In the genomic region with DNA sequence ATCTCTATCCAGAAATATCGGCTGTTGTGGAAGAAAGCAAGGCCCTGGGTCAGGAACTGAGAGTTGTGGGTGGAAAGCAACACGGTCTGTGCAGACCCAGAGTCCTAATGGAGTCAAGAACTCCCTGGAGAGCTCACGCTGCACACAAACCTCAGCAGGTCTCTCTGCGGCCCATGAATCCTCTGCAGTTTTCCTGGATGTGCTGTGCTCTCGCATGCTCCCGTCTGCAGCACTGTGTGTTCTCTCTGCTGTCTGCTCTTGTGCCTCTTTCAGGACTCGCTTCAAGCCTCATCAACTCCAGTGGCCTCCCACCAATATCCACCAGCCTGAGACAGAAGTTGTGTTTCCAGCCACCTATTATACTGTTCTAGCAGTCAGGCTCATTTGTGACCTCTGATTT, we compare ENCODE assay signal across 20 cellular contexts. TPM values are rescaled to one million over a fixed set of nuclear protein-coding genes. Genes with fewer than 3 reads are reported as not detected.
DNase-seq lines count a peak whose midpoint lies in the region; ATAC-seq and TF ChIP-seq lines count a peak whose summit lies in the region.
"Had no signal": no experiment of that assay in that cellular context is flagged by ENCODE, and none has a peak within 500 bp of the region (broad histone marks: within the 10 kb centered on the region; RNA-seq: fewer than 3 reads in every experiment).

No MANE protein-coding gene starts in this region.

- intact Hi-C loops in Caco-2 (cut with micrococcal nuclease; ENCODE audit: unreplicated experiment), result no loop called here

- H2AFZ ChIP-seq in Karpas-422 (ENCODE audit: low read length), result no peak overlapping the region

- peaks cover 85% of the 10 kb centered on the region for H4K20me1 ChIP-seq in BLaER1
- no peaks in the 10 kb centered on the region for H4K20me1 ChIP-seq in Karpas-422 (ENCODE audit: insufficient read depth, low read depth, low read length)

- peak overlapping the region; percentile 38 for H3K27ac Mint-ChIP-seq in central memory CD8-positive, alpha-beta T cell (ENCODE audit: low read depth)
- H3K27ac Mint-ChIP-seq in Caco-2 (ENCODE audit: unreplicated experiment), result no peak overlapping the region
- H3K27ac Mint-ChIP-seq: activated CD4-positive, alpha-beta T cell treated with anti-CD3 and anti-CD28 coated beads, Interleukin-2, amount 10 ng/mL, durations not matched to agents 24 days and 14 days; stimulated activated naive CD8-positive, alpha-beta T cell treated with anti-CD3 and anti-CD28 coated beads, Interleukin-15, Interleukin-2, amounts not matched to agents 100 ng/mL and 50 ng/mL, for 24 hours had no signal

- H3K79me2 ChIP-seq in Karpas-422 (ENCODE audit: low read length), result peaks cover 84% of the 10 kb centered on the region

- H3K4me2 ChIP-seq in BLaER1 (peak overlapping the region; percentile 70), Karpas-422 (ENCODE audit: low read depth, low read length, poor library complexity, severe bottlenecking) (peak overlapping the region; percentile 44)

- no peak overlapping the region for H3K4me3 ChIP-seq in BLaER1
- peak overlapping the region; percentile 21; the same call in 1 of the 2 replicates for H3K4me3 ChIP-seq in Karpas-422 (ENCODE audit: low read length)
- H3K4me3 ChIP-seq in neutrophil (ENCODE audit: low read depth in 1 of 2, low read length in 1 of 2), result no peak overlapping the region
- no peak overlapping the region for H3K4me3 ChIP-seq in Caco-2 (ENCODE audit: low read depth, low read length)
- H3K4me3 ChIP-seq: upper lobe of left lung had no signal

- H3K36me3 ChIP-seq in BLaER1 (peaks cover 6% of the 10 kb centered on the region; the same call in 1 of the 2 replicates), Karpas-422 (ENCODE audit: insufficient read depth, low read length) (no peaks in the 10 kb centered on the region), neutrophil (no peaks in the 10 kb centered on the region), Caco-2 (ENCODE audit: control insufficient read depth, insufficient read depth, low read length) (no peaks in the 10 kb centered on the region)
- H3K36me3 ChIP-seq: upper lobe of left lung had no signal

- ATAC-seq in central memory CD8-positive, alpha-beta T cell (replicated peaks; ENCODE audit: extremely low read depth, poor library complexity, severe bottlenecking), result no peak
- no peak for ATAC-seq in HG03196 (IDR thresholded peaks at IDR 0.05; ENCODE audit: unreplicated experiment)
- ATAC-seq: effector memory CD8-positive, alpha-beta T cell had no signal

- CTCF ChIA-PET in Caco-2 (lab: Charles Lee), result no interaction called here

- no peak overlapping the region for H3K9ac ChIP-seq in BLaER1
- peak overlapping the region; percentile 45 for H3K9ac ChIP-seq in Karpas-422 (ENCODE audit: low read length)

- H3K9me3 Mint-ChIP-seq in central memory CD8-positive, alpha-beta T cell, result no peaks in the 10 kb centered on the region
- no peaks in the 10 kb centered on the region for H3K9me3 Mint-ChIP-seq in Caco-2 (ENCODE audit: unreplicated experiment)
- H3K9me3 Mint-ChIP-seq: effector memory CD8-positive, alpha-beta T cell had no signal

- H3K4me3 Mint-ChIP-seq in central memory CD8-positive, alpha-beta T cell, result no peak overlapping the region
- no peak overlapping the region for H3K4me3 Mint-ChIP-seq in Caco-2 (ENCODE audit: unreplicated experiment)
- H3K4me3 Mint-ChIP-seq: activated CD4-positive, alpha-beta T cell treated with anti-CD3 and anti-CD28 coated beads, Interleukin-2, amount 10 ng/mL, durations not matched to agents 24 days and 14 days; effector memory CD8-positive, alpha-beta T cell; stimulated activated naive CD8-positive, alpha-beta T cell treated with anti-CD3 and anti-CD28 coated beads, Interleukin-15, Interleukin-2, amounts not matched to agents 100 ng/mL and 50 ng/mL, for 24 hours had no signal

- peaks cover 4% of the 10 kb centered on the region for H3K36me3 Mint-ChIP-seq in central memory CD8-positive, alpha-beta T cell (ENCODE audit: insufficient read depth)
- H3K36me3 Mint-ChIP-seq in Caco-2 (ENCODE audit: insufficient read depth, unreplicated experiment), result peaks cover 5% of the 10 kb centered on the region

- H3K27me3 Mint-ChIP-seq in central memory CD8-positive, alpha-beta T cell, result no peaks in the 10 kb centered on the region
- H3K27me3 Mint-ChIP-seq in Caco-2 (ENCODE audit: insufficient read depth, unreplicated experiment), result no peaks in the 10 kb centered on the region
- H3K27me3 Mint-ChIP-seq: activated CD4-positive, alpha-beta T cell treated with anti-CD3 and anti-CD28 coated beads, Interleukin-2, amount 10 ng/mL, durations not matched to agents 24 days and 14 days; effector memory CD8-positive, alpha-beta T cell; stimulated activated naive CD8-positive, alpha-beta T cell treated with anti-CD3 and anti-CD28 coated beads, Interleukin-15, Interleukin-2, amounts not matched to agents 100 ng/mL and 50 ng/mL, for 24 hours had no signal

- peaks cover 65% of the 10 kb centered on the region for H3K4me1 Mint-ChIP-seq in central memory CD8-positive, alpha-beta T cell
- peaks cover 13% of the 10 kb centered on the region for H3K4me1 Mint-ChIP-seq in Caco-2 (ENCODE audit: low read depth, unreplicated experiment)

- POLR2A ChIA-PET in Caco-2 (lab: Charles Lee), result no interaction called here

- TF ChIP-seq CTCF in neutrophil (IDR thresholded peaks at IDR 0.05) (no peak), Caco-2 (IDR thresholded peaks at IDR 0.05; ENCODE audit: insufficient read depth in 1 of 2, low read depth in 1 of 2, low read length in 1 of 2, severe bottlenecking in 1 of 2, unreplicated experiment in 1 of 2) (no peak)

- peaks cover 33% of the 10 kb centered on the region for H3K9me3 ChIP-seq in BLaER1
- H3K9me3 ChIP-seq in Karpas-422 (ENCODE audit: low read length), result no peaks in the 10 kb centered on the region
- no peaks in the 10 kb centered on the region for H3K9me3 ChIP-seq in neutrophil
- peaks cover 3% of the 10 kb centered on the region; the same call in 1 of the 2 replicates for H3K9me3 ChIP-seq in Caco-2
- H3K9me3 ChIP-seq: upper lobe of left lung had no signal

- H3K27ac ChIP-seq in BLaER1, result no peak overlapping the region
- peak overlapping the region; percentile 73 for H3K27ac ChIP-seq in Karpas-422 (ENCODE audit: low read length)
- H3K27ac ChIP-seq in neutrophil, result peak overlapping the region; percentile 31
- H3K27ac ChIP-seq: upper lobe of left lung had no signal

- H3K27me3 ChIP-seq in BLaER1 (no peaks in the 10 kb centered on the region), Karpas-422 (ENCODE audit: low read length) (no peaks in the 10 kb centered on the region), neutrophil (no peaks in the 10 kb centered on the region), Caco-2 (replicated peaks; ENCODE audit: control insufficient read depth, insufficient read depth, low read length) (no peaks in the 10 kb centered on the region)
- H3K27me3 ChIP-seq: upper lobe of left lung had no signal

- H3K9me2 ChIP-seq in Karpas-422 (replicated peaks; ENCODE audit: insufficient read depth, low read length), result no peaks in the 10 kb centered on the region

- peaks cover 36% of the 10 kb centered on the region for H3K4me1 ChIP-seq in BLaER1
- peaks cover 73% of the 10 kb centered on the region for H3K4me1 ChIP-seq in Karpas-422 (ENCODE audit: low read length)
- H3K4me1 ChIP-seq in neutrophil (ENCODE audit: control insufficient read depth in 1 of 2, insufficient read depth in 1 of 2, low read depth in 1 of 2, low read length in 1 of 2), result no peaks in the 10 kb centered on the region
- peaks cover 14% of the 10 kb centered on the region for H3K4me1 ChIP-seq in Caco-2

- DNase-seq in Karpas-422, result peak; percentile 58
- DNase-seq in central memory CD8-positive, alpha-beta T cell (ENCODE audit: low spot score in 2 of 2), result no peak
- no peak for DNase-seq in mesenteric fat pad (ENCODE audit: low spot score)
- no peak for DNase-seq in stimulated activated CD4-positive, alpha-beta T cell treated with anti-CD3 and anti-CD28 coated beads, Interleukin-1b, Interleukin-23, amount 100 ng/mL, for 48 hours
- no peak for DNase-seq in Caco-2
- DNase-seq: activated CD4-positive, alpha-beta T cell treated with anti-CD3 and anti-CD28 coated beads, Interleukin-2, amount 10 ng/mL, durations not matched to agents 24 days and 14 days; activated CD8-positive, alpha-beta memory T cell treated with anti-CD3 and anti-CD28 coated beads, Interleukin-2, amount 50 U/mL, for 48 hours; activated gamma-delta T cell treated with Interleukin-2 at 50 U/mL for 16 hours; anterior cingulate cortex; effector memory CD8-positive, alpha-beta T cell; NCI-H1436; NCI-H446; NK-92 treated with Interleukin-12 subunit alpha and Interleukin-12 subunit beta, amount 100 ng/mL, for 24 hours; upper lobe of left lung had no signal

- no TSS peak for BruUV-seq in Caco-2 (replicated peaks; lab: Mats Ljungman, UMichigan)

RNA-seq across cellular contexts. Expression of a gene that starts 24.3 kb away (rescaled TPM):
- not detected in 2 replicates for total RNA-seq in Karpas-422 (2014; rRNA removed; shearing (Covaris generic); ENCODE audit: low replicate concordance)
- total RNA-seq in mesenteric fat pad, result not detected
- not detected in 2 replicates for total RNA-seq in Caco-2 (2022)
- total RNA-seq: activated CD4-positive, alpha-beta T cell treated with anti-CD3 and anti-CD28 coated beads, Interleukin-2, amount 10 ng/mL, durations not matched to agents 24 days and 14 days; HT1080; RPMI7951; upper lobe of left lung had no signal
